In the genomic region with DNA sequence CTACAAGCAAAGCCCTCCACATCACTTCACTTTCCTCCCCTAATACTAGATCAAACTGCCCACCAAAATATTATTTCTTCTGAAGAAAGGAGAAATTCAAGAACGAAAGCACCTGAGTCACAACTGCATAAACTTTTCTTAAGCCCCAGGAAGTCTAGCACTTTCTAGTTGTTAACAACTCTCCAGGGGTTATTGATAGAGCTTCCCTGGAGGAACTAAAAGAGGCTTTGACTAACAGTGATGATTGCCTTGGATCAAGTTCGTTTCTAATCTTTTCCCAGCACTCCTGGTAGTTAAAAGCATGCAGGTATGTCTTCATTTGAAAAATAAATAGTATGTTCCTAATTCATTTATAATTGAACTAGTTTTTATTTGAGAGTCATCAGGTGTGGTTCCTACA, we compare ENCODE assay signal across 33 cellular contexts.
"Had no signal": no experiment of that assay in that cellular context is flagged by ENCODE, and none has a peak within 500 bp of the region (broad histone marks: within the 10 kb centered on the region; RNA-seq: fewer than 3 reads in every experiment).

No MANE protein-coding gene starts in this region.

- H3K36me3 Mint-ChIP-seq: activated CD8-positive, alpha-beta memory T cell treated with anti-CD3 and anti-CD28 coated beads, Interleukin-2, amount 10 ng/mL, durations not matched to agents 7 days and 5 days; activated naive CD4-positive, alpha-beta T cell treated with anti-CD3 and anti-CD28 coated beads, Interleukin-2, amount 10 ng/mL, durations not matched to agents 7 days and 5 days; activated naive CD8-positive, alpha-beta T cell; brain had no signal

- H3K4me3 ChIP-seq: MG63, PC-9 had no signal

- H3K4me2 ChIP-seq: PC-9 had no signal

- H3K27me3 ChIP-seq: MG63 had no signal

- H3K27ac Mint-ChIP-seq: activated CD4-positive, alpha-beta memory T cell treated with anti-CD3 and anti-CD28 coated beads, Interleukin-2, amount 10 ng/mL, durations not matched to agents 7 days and 5 days; activated CD8-positive, alpha-beta memory T cell treated with anti-CD3 and anti-CD28 coated beads, Interleukin-2, amount 10 ng/mL, durations not matched to agents 7 days and 5 days; activated naive CD4-positive, alpha-beta T cell treated with anti-CD3 and anti-CD28 coated beads, Interleukin-2, amount 10 ng/mL, durations not matched to agents 7 days and 5 days; activated naive CD8-positive, alpha-beta T cell; activated naive CD8-positive, alpha-beta T cell treated with anti-CD3 and anti-CD28 coated beads, Interleukin-2, amount 50 U/mL, for 24 hours had no signal

- H3K27ac ChIP-seq: PC-9, VCaP had no signal

- H3K4me1 Mint-ChIP-seq: activated CD4-positive, alpha-beta memory T cell treated with anti-CD3 and anti-CD28 coated beads, Interleukin-2, amount 10 ng/mL, durations not matched to agents 7 days and 5 days; activated CD8-positive, alpha-beta memory T cell treated with anti-CD3 and anti-CD28 coated beads, Interleukin-2, amount 10 ng/mL, durations not matched to agents 7 days and 5 days; activated naive CD4-positive, alpha-beta T cell treated with anti-CD3 and anti-CD28 coated beads, Interleukin-2, amount 10 ng/mL, durations not matched to agents 7 days and 5 days; activated naive CD8-positive, alpha-beta T cell treated with anti-CD3 and anti-CD28 coated beads, Interleukin-2, amount 50 U/mL, for 24 hours had no signal

- H3K4me3 Mint-ChIP-seq: activated CD4-positive, alpha-beta memory T cell treated with anti-CD3 and anti-CD28 coated beads, Interleukin-2, amount 10 ng/mL, durations not matched to agents 7 days and 5 days; activated CD8-positive, alpha-beta memory T cell treated with anti-CD3 and anti-CD28 coated beads, Interleukin-2, amount 10 ng/mL, durations not matched to agents 7 days and 5 days; activated naive CD4-positive, alpha-beta T cell treated with anti-CD3 and anti-CD28 coated beads, Interleukin-2, amount 10 ng/mL, durations not matched to agents 7 days and 5 days; activated naive CD8-positive, alpha-beta T cell; activated naive CD8-positive, alpha-beta T cell treated with anti-CD3 and anti-CD28 coated beads, Interleukin-2, amount 50 U/mL, for 24 hours; brain had no signal

- DNase-seq: activated CD4-positive, alpha-beta memory T cell treated with anti-CD3 and anti-CD28 coated beads, Interleukin-2, amount 10 ng/mL, durations not matched to agents 7 days and 5 days; activated CD4-positive, alpha-beta T cell treated with anti-CD3 and anti-CD28 coated beads for 1 hour; activated CD4-positive, alpha-beta T cell treated with anti-CD3 and anti-CD28 coated beads for 48 hours; activated CD4-positive, CD25-positive, alpha-beta regulatory T cell; activated CD8-positive, alpha-beta memory T cell treated with anti-CD3 and anti-CD28 coated beads for 24 hours; activated CD8-positive, alpha-beta memory T cell treated with anti-CD3 and anti-CD28 coated beads, Interleukin-2, amount 10 ng/mL, durations not matched to agents 7 days and 5 days; activated CD8-positive, alpha-beta memory T cell treated with anti-CD3 and anti-CD28 coated beads, Interleukin-2, amount 50 U/mL, for 48 hours; activated effector memory CD4-positive, alpha-beta T cell treated with Interleukin-2 at 50 U/mL for 16 hours; activated naive CD4-positive, alpha-beta T cell treated with anti-CD3 and anti-CD28 coated beads, Interleukin-2, amount 10 ng/mL, durations not matched to agents 7 days and 5 days; activated naive CD8-positive, alpha-beta T cell treated with anti-CD3 and anti-CD28 coated beads, Interleukin-2, amount 50 U/mL, for 24 hours; activated T-cell treated with anti-CD3 and anti-CD28 coated beads, Interleukin-2, amount 50 U/mL, for 48 hours; anterior cingulate cortex; caudate nucleus; cerebellar nuclear complex; Karpas-422; MG63; MV-4-11; NCI-H1092; NCI-H1436 treated with DMSO at 0.1 percent for 48 hours; NCI-H1694 treated with DMSO at 0.1 percent for 48 hours; NCI-H2029; NCI-H345; NCI-H524 treated with DMSO at 0.1 percent for 48 hours; NCI-H748 treated with DMSO at 0.1 percent for 48 hours; PC-9; Right ventricle myocardium superior; SW 1271; T-helper 1 cell; T-helper 2 cell; T-helper 9 cell had no signal

- H3K27me3 Mint-ChIP-seq: activated CD4-positive, alpha-beta memory T cell treated with anti-CD3 and anti-CD28 coated beads, Interleukin-2, amount 10 ng/mL, durations not matched to agents 7 days and 5 days; activated CD8-positive, alpha-beta memory T cell treated with anti-CD3 and anti-CD28 coated beads, Interleukin-2, amount 10 ng/mL, durations not matched to agents 7 days and 5 days; activated naive CD4-positive, alpha-beta T cell treated with anti-CD3 and anti-CD28 coated beads, Interleukin-2, amount 10 ng/mL, durations not matched to agents 7 days and 5 days; activated naive CD8-positive, alpha-beta T cell; activated naive CD8-positive, alpha-beta T cell treated with anti-CD3 and anti-CD28 coated beads, Interleukin-2, amount 50 U/mL, for 24 hours had no signal

- H3K36me3 ChIP-seq: MG63 had no signal

- H3K9me3 Mint-ChIP-seq: activated naive CD4-positive, alpha-beta T cell treated with anti-CD3 and anti-CD28 coated beads, Interleukin-2, amount 10 ng/mL, durations not matched to agents 7 days and 5 days; brain had no signal
